In genomic region chr17:72774251-72774650, GRCh38 we compare ENCODE assay signal across 29 cellular contexts.
A peak's percentile ranks its signal among the peaks of the same experiment; 100 is the strongest.
DNase-seq lines count a peak whose midpoint lies in the region; ATAC-seq and TF ChIP-seq lines count a peak whose summit lies in the region.
"Had no signal": no experiment of that assay in that cellular context is flagged by ENCODE, and none has a peak within 500 bp of the region (broad histone marks: within the 10 kb centered on the region; RNA-seq: fewer than 3 reads in every experiment).

No MANE protein-coding gene starts in this region.

- H3K4me2 ChIP-seq in GM23338, result no peak overlapping the region
- H3K4me2 ChIP-seq: PC-9 had no signal

- H3K9me3 Mint-ChIP-seq in GM23338, result peaks cover 9% of the 10 kb centered on the region
- H3K9me3 Mint-ChIP-seq: CD8-positive, alpha-beta T cell; HFFc6 had no signal

- peaks cover 8% of the 10 kb centered on the region; the same call in 2 of the 3 replicates for H3K36me3 Mint-ChIP-seq in GM23338 (ENCODE audit: low read depth)

- no peak overlapping the region for H2AFZ ChIP-seq in GM23338
- H2AFZ ChIP-seq: PC-9 had no signal

- H4K20me1 ChIP-seq in GM23338 (replicated peaks; ENCODE audit: insufficient read depth), result no peaks in the 10 kb centered on the region

- no peak overlapping the region for H3K27ac ChIP-seq in GM23338 (ENCODE audit: low read depth)
- H3K27ac ChIP-seq: 22Rv1, C4-2B, PC-9, SJCRH30 had no signal

- no peaks in the 10 kb centered on the region for H3F3A ChIP-seq in GM23338 (replicated peaks; ENCODE audit: low read depth)

- no peak overlapping the region for H3K4me3 ChIP-seq in GM23338
- H3K4me3 ChIP-seq: HAP-1, PC-9, SJCRH30 had no signal

- DNase-seq in DMS 273 (lab: John Stamatoyannopoulos, UW; ENCODE audit: unreplicated experiment) (peak; percentile 22), DMS 273 treated with DMSO at 0.1 percent for 48 hours (lab: John Stamatoyannopoulos, UW) (no peak), ELF-1 (ENCODE audit: low read depth, low spot score) (peak; percentile 57), NCI-H2227 (lab: John Stamatoyannopoulos, UW; ENCODE audit: unreplicated experiment) (peak; percentile 18), left kidney (ENCODE audit: low read depth, low spot score) (peak; percentile 97), GM23338 (ENCODE audit: low spot score) (no peak), NCI-H1105 treated with DMSO at 0.1 percent for 48 hours (lab: John Stamatoyannopoulos, UW) (no peak)
- DNase-seq: Caco-2; CD8-positive, alpha-beta T cell; DMS79 treated with DMSO at 0.1 percent for 48 hours; HFFc6; KBM-7; MV-4-11; NCI-H1105; NCI-H1694; NCI-H2029 treated with DMSO at 0.1 percent for 48 hours; NCI-H446 treated with DMSO at 0.1 percent for 48 hours; NCI-H526; NK-92 treated with Interleukin-12 subunit alpha and Interleukin-12 subunit beta, amount 100 ng/mL, for 24 hours; PC-9; SJCRH30; T-helper 17 cell had no signal

- H3K27me3 ChIP-seq in GM23338 (ENCODE audit: insufficient read depth), result no peaks in the 10 kb centered on the region
- H3K27me3 ChIP-seq: SJCRH30 had no signal

- H3K4me1 ChIP-seq in GM23338 (ENCODE audit: insufficient read depth), result peaks cover 10% of the 10 kb centered on the region; the same call in 1 of the 2 replicates
- H3K4me1 ChIP-seq: Caco-2, HAP-1, SJCRH30 had no signal

- H3K27me3 Mint-ChIP-seq in GM23338 (ENCODE audit: insufficient read depth, low read depth, poor library complexity), result peaks cover 1% of the 10 kb centered on the region
- H3K27me3 Mint-ChIP-seq: B cell, T-helper 17 cell had no signal

- H3K4me1 Mint-ChIP-seq in GM23338, result peaks cover 15% of the 10 kb centered on the region; the same call in 2 of the 3 replicates
- H3K4me1 Mint-ChIP-seq: T-helper 17 cell had no signal

- no peak for TF ChIP-seq CTCF in GM23338 (conservative IDR thresholded peaks at IDR 0.05; ENCODE audit: low read depth in 2 of 2)

- no peak for ATAC-seq in GM21576 (IDR thresholded peaks at IDR 0.05; ENCODE audit: unreplicated experiment)
- ATAC-seq in GM23338, result no peak
- ATAC-seq: CD8-positive, alpha-beta T cell; Right ventricle myocardium inferior; SK-N-SH treated with all-trans-retinoic acid at 6 μM for 48 hours; T-helper 17 cell had no signal

- no peaks in the 10 kb centered on the region for H3K36me3 ChIP-seq in GM23338 (ENCODE audit: insufficient read depth)
- H3K36me3 ChIP-seq: HAP-1, SJCRH30 had no signal

- H3K27ac Mint-ChIP-seq in GM23338, result no peak overlapping the region
- H3K27ac Mint-ChIP-seq: B cell; CD8-positive, alpha-beta T cell; HFFc6; T-helper 17 cell had no signal

- H3K79me2 ChIP-seq in GM23338 (replicated peaks; ENCODE audit: insufficient read depth), result no peaks in the 10 kb centered on the region

- no peaks in the 10 kb centered on the region; the same call in 1 of the 2 replicates for H3K9me2 ChIP-seq in GM23338 (ENCODE audit: insufficient read depth)

- H3K4me3 Mint-ChIP-seq in GM23338, result no peak overlapping the region
- H3K4me3 Mint-ChIP-seq: B cell; CD8-positive, alpha-beta T cell; HFFc6; T-helper 17 cell had no signal

TF ChIP-seq in GM23338, 12 proteins besides CTCF, POLR2A, EP300 and RAD21 (continues in another document):
- TF ChIP-seq JUNB (IDR thresholded peaks at IDR 0.05; ENCODE audit: unreplicated experiment) (no peak), ETS1 (IDR thresholded peaks at IDR 0.05) (no peak), ZNF462 (CRISPR knock-in tag; IDR thresholded peaks at IDR 0.05) (no peak), ZNF331 (CRISPR knock-in tag; IDR thresholded peaks at IDR 0.05; ENCODE audit: low read depth) (no peak), ZNF114 (CRISPR knock-in tag; IDR thresholded peaks at IDR 0.05) (no peak), STAT1 (IDR thresholded peaks at IDR 0.05; ENCODE audit: unreplicated experiment) (no peak), NANOG (IDR thresholded peaks at IDR 0.05; ENCODE audit: borderline replicate concordance) (no peak), CREB1 (CRISPR knock-in tag; IDR thresholded peaks at IDR 0.05; ENCODE audit: low read depth) (no peak), EZH2 (IDR thresholded peaks at IDR 0.05; ENCODE audit: low read depth, unreplicated experiment) (no peak), POLR2AphosphoS5 (IDR thresholded peaks at IDR 0.05; ENCODE audit: low read depth) (no peak), EZH2phosphoT487 (IDR thresholded peaks at IDR 0.05; ENCODE audit: unreplicated experiment) (no peak)

Comparison
In these comparisons a context has a peak if more than half of its experiments do, and no peak if none do; other contexts are left out.
1. DNase-seq: peak in DMS 273 (single experiment), ELF-1 (single experiment), NCI-H2227 (single experiment) and left kidney (single experiment); none in DMS 273 treated with DMSO at 0.1 percent for 48 hours (single experiment), GM23338 (single experiment) and NCI-H1105 treated with DMSO at 0.1 percent for 48 hours (single experiment).